Comparison of ENCODE assay signal across 9 cellular contexts in the genomic region with DNA sequence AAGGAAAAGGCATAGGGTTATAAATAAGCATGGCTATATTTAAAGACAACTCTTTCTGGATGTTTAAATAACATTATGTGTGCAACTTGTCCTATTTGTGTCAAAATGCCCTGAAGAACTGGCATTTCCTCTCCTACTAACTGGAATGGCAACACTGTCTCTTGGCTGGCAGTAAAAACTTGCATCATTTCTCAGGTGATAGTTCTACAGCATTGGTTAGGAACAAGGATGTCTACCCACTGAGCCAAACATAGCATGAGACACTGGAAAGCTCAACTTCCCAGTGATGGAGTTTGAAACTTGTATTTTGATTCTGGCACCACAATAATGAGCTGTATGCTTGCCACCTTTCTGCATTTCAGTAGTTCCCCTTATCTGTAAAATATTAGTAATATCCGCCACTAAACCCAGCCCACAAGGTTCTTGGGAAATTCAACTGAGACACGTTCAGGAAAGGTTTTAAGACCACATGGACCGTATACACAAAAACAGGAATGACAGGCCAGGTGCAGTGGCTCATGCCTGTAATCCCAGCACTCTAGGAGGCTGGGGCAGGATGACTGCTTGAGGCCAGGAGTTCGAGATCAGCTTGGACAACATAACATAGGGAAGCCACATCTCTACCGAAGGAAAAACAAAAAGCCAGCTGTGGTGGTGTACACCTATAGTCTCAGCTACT. TPM values are rescaled to one million over a fixed set of nuclear protein-coding genes. Genes with fewer than 3 reads are reported as not detected.
DNase-seq lines count a peak whose midpoint lies in the region; ATAC-seq and TF ChIP-seq lines count a peak whose summit lies in the region.
"Had no signal": no experiment of that assay in that cellular context is flagged by ENCODE, and none has a peak within 500 bp of the region (broad histone marks: within the 10 kb centered on the region; RNA-seq: fewer than 3 reads in every experiment).

No MANE protein-coding gene starts in this region.

- no peak for TF ChIP-seq EP300 in suprapubic skin (IDR thresholded peaks at IDR 0.05)

- H3K27ac ChIP-seq in liver (ENCODE audit: low read depth in 1 of 2, low read length in 2 of 2) (peak overlapping the region; percentile 31 to 98), suprapubic skin (peak overlapping the region; percentile 40)
- H3K27ac ChIP-seq: KMS-11 had no signal

- peaks cover 2 to 46% (median 38%) of the 10 kb centered on the region in 4 donors for H3K4me1 ChIP-seq in liver (ENCODE audit: control insufficient read depth in 4 of 4, insufficient read depth in 4 of 4, low read length in 3 of 4)
- H3K4me1 ChIP-seq in suprapubic skin: peaks cover 79% of the 10 kb centered on the region

- H3K27me3 ChIP-seq in liver (ENCODE audit: control insufficient read depth in 4 of 4, insufficient read depth in 4 of 4, low read length in 3 of 4) (no peaks in the 10 kb centered on the region), suprapubic skin (no peaks in the 10 kb centered on the region)

- peaks cover 58% of the 10 kb centered on the region for H3K4me1 Mint-ChIP-seq in T-helper 2 cell treated with Interferon-gamma antibody and Interleukin-4, amounts not matched to agents 5 μg/mL and 100 μg/mL, for 36 hours (ENCODE audit: low read depth)

- WGBS in liver: 55% methylated on average over 5 of the region's 5 CpGs
- 31% methylated on average over 5 of the region's 5 CpGs for WGBS in suprapubic skin

- peaks cover 4 to 83% (median 71%) of the 10 kb centered on the region in 4 donors for H3K36me3 ChIP-seq in liver (ENCODE audit: control insufficient read depth in 4 of 4, insufficient read depth in 3 of 4, low read depth in 1 of 4, low read length in 3 of 4)
- peaks cover 86% of the 10 kb centered on the region for H3K36me3 ChIP-seq in suprapubic skin

- TF ChIP-seq POLR2A in suprapubic skin (IDR thresholded peaks at IDR 0.05): no peak

- peak overlapping the region; percentile 97 for H3K4me3 Mint-ChIP-seq in T-helper 2 cell treated with Interferon-gamma antibody and Interleukin-4, amounts not matched to agents 5 μg/mL and 100 μg/mL, for 36 hours

- H3K27me3 Mint-ChIP-seq in T-helper 2 cell treated with Interferon-gamma antibody and Interleukin-4, amounts not matched to agents 5 μg/mL and 100 μg/mL, for 36 hours (ENCODE audit: low read depth): peaks cover 7% of the 10 kb centered on the region

- ATAC-seq in HG03571 (IDR thresholded peaks at IDR 0.05; ENCODE audit: unreplicated experiment): no peak

- in situ Hi-C loops in astrocyte of the cerebellum (cut with HindIII; ENCODE audit: low sequenced_read_pairs): loop anchor here (5.0 kb wide), 2 partner anchors 315 to 645 kb away; no protein-coding TSS in a partner anchor

- peak overlapping the region; percentile 24 for H3K27ac Mint-ChIP-seq in T-helper 2 cell treated with Interferon-gamma antibody and Interleukin-4, amounts not matched to agents 5 μg/mL and 100 μg/mL, for 36 hours

- no peaks in the 10 kb centered on the region for H3K9me3 Mint-ChIP-seq in T-helper 2 cell treated with Interferon-gamma antibody and Interleukin-4, amounts not matched to agents 5 μg/mL and 100 μg/mL, for 36 hours

- H3K36me3 Mint-ChIP-seq in T-helper 2 cell treated with Interferon-gamma antibody and Interleukin-4, amounts not matched to agents 5 μg/mL and 100 μg/mL, for 36 hours (ENCODE audit: low read depth): peaks cover 91% of the 10 kb centered on the region

- H3K4me3 ChIP-seq in astrocyte of the cerebellum (ENCODE audit: low read depth, low read length): peak overlapping the region; percentile 96
- peak overlapping the region in 2 of 3 donors; percentile 12 to 37 for H3K4me3 ChIP-seq in liver (ENCODE audit: low read depth in 1 of 3, low read length in 3 of 3)
- H3K4me3 ChIP-seq in suprapubic skin: peak overlapping the region; percentile 99

- no peak for DNase-seq in T-helper 2 cell treated with Interferon-gamma antibody and Interleukin-4, amounts not matched to agents 5 μg/mL and 100 μg/mL, for 36 hours (ENCODE audit: low spot score)
- DNase-seq in T-helper 2 cell (no peak), astrocyte of the cerebellum (ENCODE audit: low read depth) (no peak), suprapubic skin (ENCODE audit: low spot score in 2 of 2) (no peak), A172 (ENCODE audit: low spot score) (no peak)
- DNase-seq in stimulated activated CD4-positive, alpha-beta T cell treated with anti-CD3 and anti-CD28 coated beads, Interleukin-4, amount 100 ng/mL, for 24 hours: no peak

- no peaks in the 10 kb centered on the region for H3K9me3 ChIP-seq in liver (ENCODE audit: control insufficient read depth in 4 of 4, low read length in 3 of 4)
- no peaks in the 10 kb centered on the region for H3K9me3 ChIP-seq in suprapubic skin

- peak in 1 of 2 donors; percentile 5 for TF ChIP-seq RAD21 in liver (IDR thresholded peaks at IDR 0.05)

- TF ChIP-seq CTCF in astrocyte of the cerebellum (IDR thresholded peaks at IDR 0.05; ENCODE audit: low read depth, low read length, missing control alignments): no peak
- no peak for TF ChIP-seq CTCF in liver (IDR thresholded peaks at IDR 0.05; ENCODE audit: low read depth, low read length, missing input control)
- no peak for TF ChIP-seq CTCF in suprapubic skin (IDR thresholded peaks at IDR 0.05)

- H3K9ac ChIP-seq in liver (ENCODE audit: low read depth in 1 of 2, low read length in 2 of 2): peak overlapping the region; percentile 43 to 87
- H3K9ac ChIP-seq: KMS-11 had no signal

TF ChIP-seq in liver, 16 proteins besides CTCF, POLR2A, EP300 and RAD21:
- TF ChIP-seq FOXA1 (IDR thresholded peaks at IDR 0.05) (no peak), HNF4A (conservative IDR thresholded peaks at IDR 0.05) (no peak), TAF1 (conservative IDR thresholded peaks at IDR 0.05) (no peak), SP1 (IDR thresholded peaks at IDR 0.05) (no peak), JUND (IDR thresholded peaks at IDR 0.05) (no peak), NR2F2 (IDR thresholded peaks at IDR 0.05) (no peak), FOXA2 (IDR thresholded peaks at IDR 0.05) (no peak), GABPA (IDR thresholded peaks at IDR 0.05 in 1 of 2, conservative IDR thresholded peaks at IDR 0.05 in 1 of 2) (no peak), YY1 (IDR thresholded peaks at IDR 0.05) (no peak), RXRA (IDR thresholded peaks at IDR 0.05) (no peak), EGR1 (IDR thresholded peaks at IDR 0.05; ENCODE audit: low read depth in 2 of 2) (no peak), HNF4G (IDR thresholded peaks at IDR 0.05) (no peak)
- TF ChIP-seq, protein P1, sequence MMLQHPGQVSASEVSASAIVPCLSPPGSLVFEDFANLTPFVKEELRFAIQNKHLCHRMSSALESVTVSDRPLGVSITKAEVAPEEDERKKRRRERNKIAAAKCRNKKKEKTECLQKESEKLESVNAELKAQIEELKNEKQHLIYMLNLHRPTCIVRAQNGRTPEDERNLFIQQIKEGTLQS (IDR thresholded peaks at IDR 0.05): no peak
- TF ChIP-seq, protein P2, sequence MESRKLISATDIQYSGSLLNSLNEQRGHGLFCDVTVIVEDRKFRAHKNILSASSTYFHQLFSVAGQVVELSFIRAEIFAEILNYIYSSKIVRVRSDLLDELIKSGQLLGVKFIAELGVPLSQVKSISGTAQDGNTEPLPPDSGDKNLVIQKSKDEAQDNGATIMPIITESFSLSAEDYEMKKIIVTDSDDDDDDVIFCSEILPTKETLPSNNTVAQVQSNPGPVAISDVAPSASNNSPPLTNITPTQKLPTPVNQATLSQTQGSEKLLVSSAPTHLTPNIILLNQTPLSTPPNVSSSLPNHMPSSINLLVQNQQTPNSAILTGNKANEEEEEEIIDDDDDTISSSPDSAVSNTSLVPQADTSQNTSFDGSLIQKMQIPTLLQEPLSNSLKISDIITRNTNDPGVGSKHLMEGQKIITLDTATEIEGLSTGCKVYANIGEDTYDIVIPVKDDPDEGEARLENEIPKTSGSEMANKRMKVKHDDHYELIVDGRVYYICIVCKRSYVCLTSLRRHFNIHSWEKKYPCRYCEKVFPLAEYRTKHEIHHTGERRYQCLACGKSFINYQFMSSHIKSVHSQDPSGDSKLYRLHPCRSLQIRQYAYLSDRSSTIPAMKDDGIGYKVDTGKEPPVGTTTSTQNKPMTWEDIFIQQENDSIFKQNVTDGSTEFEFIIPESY (IDR thresholded peaks at IDR 0.05): no peak
- TF ChIP-seq, protein P3, sequence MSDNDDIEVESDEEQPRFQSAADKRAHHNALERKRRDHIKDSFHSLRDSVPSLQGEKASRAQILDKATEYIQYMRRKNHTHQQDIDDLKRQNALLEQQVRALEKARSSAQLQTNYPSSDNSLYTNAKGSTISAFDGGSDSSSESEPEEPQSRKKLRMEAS (IDR thresholded peaks at IDR 0.05): no peak
- TF ChIP-seq, protein P4, sequence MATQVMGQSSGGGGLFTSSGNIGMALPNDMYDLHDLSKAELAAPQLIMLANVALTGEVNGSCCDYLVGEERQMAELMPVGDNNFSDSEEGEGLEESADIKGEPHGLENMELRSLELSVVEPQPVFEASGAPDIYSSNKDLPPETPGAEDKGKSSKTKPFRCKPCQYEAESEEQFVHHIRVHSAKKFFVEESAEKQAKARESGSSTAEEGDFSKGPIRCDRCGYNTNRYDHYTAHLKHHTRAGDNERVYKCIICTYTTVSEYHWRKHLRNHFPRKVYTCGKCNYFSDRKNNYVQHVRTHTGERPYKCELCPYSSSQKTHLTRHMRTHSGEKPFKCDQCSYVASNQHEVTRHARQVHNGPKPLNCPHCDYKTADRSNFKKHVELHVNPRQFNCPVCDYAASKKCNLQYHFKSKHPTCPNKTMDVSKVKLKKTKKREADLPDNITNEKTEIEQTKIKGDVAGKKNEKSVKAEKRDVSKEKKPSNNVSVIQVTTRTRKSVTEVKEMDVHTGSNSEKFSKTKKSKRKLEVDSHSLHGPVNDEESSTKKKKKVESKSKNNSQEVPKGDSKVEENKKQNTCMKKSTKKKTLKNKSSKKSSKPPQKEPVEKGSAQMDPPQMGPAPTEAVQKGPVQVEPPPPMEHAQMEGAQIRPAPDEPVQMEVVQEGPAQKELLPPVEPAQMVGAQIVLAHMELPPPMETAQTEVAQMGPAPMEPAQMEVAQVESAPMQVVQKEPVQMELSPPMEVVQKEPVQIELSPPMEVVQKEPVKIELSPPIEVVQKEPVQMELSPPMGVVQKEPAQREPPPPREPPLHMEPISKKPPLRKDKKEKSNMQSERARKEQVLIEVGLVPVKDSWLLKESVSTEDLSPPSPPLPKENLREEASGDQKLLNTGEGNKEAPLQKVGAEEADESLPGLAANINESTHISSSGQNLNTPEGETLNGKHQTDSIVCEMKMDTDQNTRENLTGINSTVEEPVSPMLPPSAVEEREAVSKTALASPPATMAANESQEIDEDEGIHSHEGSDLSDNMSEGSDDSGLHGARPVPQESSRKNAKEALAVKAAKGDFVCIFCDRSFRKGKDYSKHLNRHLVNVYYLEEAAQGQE (IDR thresholded peaks at IDR 0.05): no peak

RNA-seq across cellular contexts. Expression of a gene that starts 5.1 kb away (rescaled TPM):
- total RNA-seq in liver (100 to 1,000 TPM in 1 of 2 donors, 10 to 100 TPM in 1; 85.7 to 472 TPM), suprapubic skin (1,000 to 10,000 TPM in 1 of 4 donors, 100 to 1,000 TPM in 3; 632 to 1,386 (median 819) TPM)
- polyA plus RNA-seq in liver: 100 to 1,000 TPM in 1 of 2 donors, 10 to 100 TPM in 1; 50.6 to 109 TPM
- total RNA-seq in A172 (2014; rRNA removed; shearing (Covaris generic)): 140 and 141 TPM in 2 replicates

Comparison
In these comparisons a context has a peak if more than half of its experiments do, and no peak if none do; other contexts are left out.
1. H3K4me3 ChIP-seq: peak in every context shown above with its lines; median percentile 99 in suprapubic skin; 96 in astrocyte of the cerebellum; 24 in liver.